Comparison of ENCODE assay signal across 18 cellular contexts in the genomic region with DNA sequence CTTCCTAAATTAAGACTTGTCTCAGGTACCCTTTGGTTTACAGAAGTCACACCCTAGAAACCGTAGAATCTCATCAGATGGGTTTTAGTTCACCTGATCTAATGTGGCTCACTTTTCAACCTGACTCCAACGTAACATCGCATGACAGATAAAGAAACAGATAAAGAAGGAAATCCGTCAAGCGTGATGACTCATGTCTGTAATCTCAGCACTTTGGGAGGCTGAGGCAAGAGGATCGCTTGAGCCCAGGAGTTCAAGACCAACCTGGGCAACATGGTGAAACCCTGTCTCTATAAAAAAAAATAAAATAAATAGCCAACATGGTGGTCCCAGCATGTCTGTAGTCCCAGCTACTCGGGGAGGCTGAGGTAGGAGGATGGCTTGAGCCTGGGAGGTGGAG.
DNase-seq lines count a peak whose midpoint lies in the region; ATAC-seq and TF ChIP-seq lines count a peak whose summit lies in the region.
"Had no signal": no experiment of that assay in that cellular context is flagged by ENCODE, and none has a peak within 500 bp of the region (broad histone marks: within the 10 kb centered on the region; RNA-seq: fewer than 3 reads in every experiment).

No MANE protein-coding gene starts in this region.

- H3K27ac Mint-ChIP-seq in activated T-cell treated with anti-CD3 and anti-CD28 coated beads, Interleukin-2, amount 50 U/mL, for 72 hours, result no peak overlapping the region
- H3K27ac Mint-ChIP-seq in stimulated activated effector memory CD8-positive, alpha-beta T cell treated with anti-CD3 and anti-CD28 coated beads, Interleukin-12 subunit alpha, Interleukin-12 subunit beta, amount 100 ng/mL, for 72 hours, result no peak overlapping the region
- H3K27ac Mint-ChIP-seq: HFFc6 had no signal

- H3K4me1 ChIP-seq in Panc1 (ENCODE audit: control insufficient read depth, insufficient read depth, low read length) (peaks cover 25% of the 10 kb centered on the region), OCI-LY7 (ENCODE audit: insufficient read depth, low read length, poor library complexity, severe bottlenecking) (no peaks in the 10 kb centered on the region)

- H3K36me3 ChIP-seq in Panc1 (ENCODE audit: control insufficient read depth, insufficient read depth, low read length), result no peaks in the 10 kb centered on the region
- H3K36me3 ChIP-seq in OCI-LY7 (ENCODE audit: insufficient read depth, low read length), result no peaks in the 10 kb centered on the region

- intact Hi-C loops in Panc1 (cut with micrococcal nuclease; ENCODE audit: unreplicated experiment), result no loop called here
- intact Hi-C loops in OCI-LY7 (cut with micrococcal nuclease; ENCODE audit: unreplicated experiment), result no loop called here

- DNase-seq in activated T-cell treated with anti-CD3 and anti-CD28 coated beads, Interleukin-2, amount 50 U/mL, for 72 hours, result peak; percentile 15 to 19
- DNase-seq in activated T-cell treated with anti-CD3 and anti-CD28 coated beads for 4 hours, result no peak
- DNase-seq in Panc1 (ENCODE audit: low read depth, low spot score), result no peak
- DNase-seq in caudate nucleus (lab: John Stamatoyannopoulos, UW), result no peak
- no peak for DNase-seq in stimulated activated effector memory CD8-positive, alpha-beta T cell treated with anti-CD3 and anti-CD28 coated beads, Interleukin-12 subunit alpha, Interleukin-12 subunit beta, amount 100 ng/mL, for 72 hours (ENCODE audit: low spot score in 2 of 2)
- no peak for DNase-seq in NCI-H1092 (lab: John Stamatoyannopoulos, UW)
- no peak for DNase-seq in DMS79 treated with DMSO at 0.1 percent for 48 hours (lab: John Stamatoyannopoulos, UW)
- no peak for DNase-seq in OCI-LY7 (ENCODE audit: low spot score)
- DNase-seq: H7, HFFc6, MM.1S, NCI-H1048, NCI-H1436, NCI-H187 treated with DMSO at 0.1 percent for 48 hours, NCI-H2227 treated with DMSO at 0.1 percent for 48 hours, NCI-H510A treated with DMSO at 0.1 percent for 48 hours, NCI-H748 treated with DMSO at 0.1 percent for 48 hours had no signal

- no peaks in the 10 kb centered on the region for H3K9me3 ChIP-seq in Panc1 (ENCODE audit: control insufficient read depth, insufficient read depth, low read depth, low read length)
- no peaks in the 10 kb centered on the region for H3K9me3 ChIP-seq in OCI-LY7 (ENCODE audit: low read length)

- H3K79me2 ChIP-seq in OCI-LY7 (ENCODE audit: insufficient read depth, low read depth, low read length), result no peaks in the 10 kb centered on the region

- no peak overlapping the region for H3K4me3 Mint-ChIP-seq in activated T-cell treated with anti-CD3 and anti-CD28 coated beads, Interleukin-2, amount 50 U/mL, for 72 hours
- H3K4me3 Mint-ChIP-seq in stimulated activated effector memory CD8-positive, alpha-beta T cell treated with anti-CD3 and anti-CD28 coated beads, Interleukin-12 subunit alpha, Interleukin-12 subunit beta, amount 100 ng/mL, for 72 hours, result no peak overlapping the region
- H3K4me3 Mint-ChIP-seq: HFFc6 had no signal

- POLR2A ChIA-PET in Panc1 (lab: Charles Lee) (interaction anchor here (0.7 kb wide), 1 partner anchor 154 kb away, joined by 6 read pairs; no protein-coding TSS in a partner anchor), OCI-LY7 (lab: Charles Lee) (interaction anchor here (0.5 to 0.6 kb wide), 2 partner anchors 10 to 18 kb away, joined by 3 to 4 read pairs; no protein-coding TSS in a partner anchor)

- no peak overlapping the region for H3K4me2 ChIP-seq in OCI-LY7 (ENCODE audit: low read length)

- H4K20me1 ChIP-seq in OCI-LY7 (ENCODE audit: insufficient read depth, low read length), result no peaks in the 10 kb centered on the region

- H3K4me1 Mint-ChIP-seq in activated T-cell treated with anti-CD3 and anti-CD28 coated beads, Interleukin-2, amount 50 U/mL, for 72 hours (ENCODE audit: low read depth), result peaks cover 24% of the 10 kb centered on the region
- H3K4me1 Mint-ChIP-seq in stimulated activated effector memory CD8-positive, alpha-beta T cell treated with anti-CD3 and anti-CD28 coated beads, Interleukin-12 subunit alpha, Interleukin-12 subunit beta, amount 100 ng/mL, for 72 hours, result peaks cover 10% of the 10 kb centered on the region

- ATAC-seq in activated T-cell treated with anti-CD3 and anti-CD28 coated beads, Interleukin-2, amount 50 U/mL, for 72 hours (replicated peaks in 1 of 2), result peak; percentile 71 to 80
- ATAC-seq in Panc1, result no peak
- ATAC-seq in stimulated activated effector memory CD8-positive, alpha-beta T cell treated with anti-CD3 and anti-CD28 coated beads, Interleukin-12 subunit alpha, Interleukin-12 subunit beta, amount 100 ng/mL, for 72 hours, result peak; percentile 57

- no peaks in the 10 kb centered on the region for H3K27me3 Mint-ChIP-seq in activated T-cell treated with anti-CD3 and anti-CD28 coated beads, Interleukin-2, amount 50 U/mL, for 72 hours (ENCODE audit: low read depth)

- CTCF ChIA-PET in Panc1 (lab: Charles Lee), result no interaction called here
- CTCF ChIA-PET in OCI-LY7 (lab: Charles Lee; ENCODE audit: unreplicated experiment), result no interaction called here

- no peak for TF ChIP-seq CTCF in Panc1 (IDR thresholded peaks at IDR 0.05)
- TF ChIP-seq CTCF in OCI-LY7 (conservative IDR thresholded peaks at IDR 0.05; ENCODE audit: low read length), result no peak

- no TSS peak for BruUV-seq in Panc1 (replicated peaks; lab: Mats Ljungman, UMichigan)
- no TSS peak for BruUV-seq in OCI-LY7 (replicated peaks; lab: Mats Ljungman, UMichigan)

- H3K27me3 ChIP-seq in Panc1 (ENCODE audit: control insufficient read depth, insufficient read depth, low read length), result no peaks in the 10 kb centered on the region

- no peaks in the 10 kb centered on the region for H3K9me3 Mint-ChIP-seq in activated T-cell treated with anti-CD3 and anti-CD28 coated beads, Interleukin-2, amount 50 U/mL, for 72 hours
- H3K9me3 Mint-ChIP-seq in stimulated activated effector memory CD8-positive, alpha-beta T cell treated with anti-CD3 and anti-CD28 coated beads, Interleukin-12 subunit alpha, Interleukin-12 subunit beta, amount 100 ng/mL, for 72 hours, result no peaks in the 10 kb centered on the region

- H3K36me3 Mint-ChIP-seq in activated T-cell treated with anti-CD3 and anti-CD28 coated beads, Interleukin-2, amount 50 U/mL, for 72 hours (ENCODE audit: insufficient read depth in 2 of 2), result no peaks in the 10 kb centered on the region
- no peaks in the 10 kb centered on the region for H3K36me3 Mint-ChIP-seq in stimulated activated effector memory CD8-positive, alpha-beta T cell treated with anti-CD3 and anti-CD28 coated beads, Interleukin-12 subunit alpha, Interleukin-12 subunit beta, amount 100 ng/mL, for 72 hours

- H3K4me3 ChIP-seq in Panc1 (ENCODE audit: low read depth in 2 of 2, low read length in 2 of 2) (no peak overlapping the region), OCI-LY7 (ENCODE audit: low read depth, low read length, poor library complexity, severe bottlenecking) (no peak overlapping the region)

- in situ Hi-C loops in Panc1 (cut with HindIII; ENCODE audit: low pct_unique_long_range_greater_than_20kb, low sequenced_read_pairs), result no loop called here

- H3K27ac ChIP-seq in Panc1 (ENCODE audit: low read length) (peak overlapping the region; percentile 29; the same call in 1 of the 2 replicates), caudate nucleus (ENCODE audit: low read depth, low read length) (peak overlapping the region; percentile 86), OCI-LY7 (ENCODE audit: low read depth, low read length, poor library complexity, severe bottlenecking) (no peak overlapping the region)
- H3K27ac ChIP-seq: C4-2B had no signal

- no peaks in the 10 kb centered on the region for H3K9me2 ChIP-seq in OCI-LY7 (ENCODE audit: insufficient read depth, low read length)

- no peak overlapping the region for H2AFZ ChIP-seq in OCI-LY7 (ENCODE audit: low read length)

Comparison
In these comparisons a context has a peak if more than half of its experiments do, and no peak if none do; other contexts are left out.
1. DNase-seq: peak in activated T-cell treated with anti-CD3 and anti-CD28 coated beads, Interleukin-2, amount 50 U/mL, for 72 hours (2 of 2); none in activated T-cell treated with anti-CD3 and anti-CD28 coated beads for 4 hours (single experiment), Panc1 (single experiment), caudate nucleus (0 of 61), stimulated activated effector memory CD8-positive, alpha-beta T cell treated with anti-CD3 and anti-CD28 coated beads, Interleukin-12 subunit alpha, Interleukin-12 subunit beta, amount 100 ng/mL, for 72 hours (0 of 2), NCI-H1092 (single experiment), DMS79 treated with DMSO at 0.1 percent for 48 hours (single experiment) and OCI-LY7 (single experiment).